In genomic region chr22:46057206-46057605, GRCh38 we compare ENCODE assay signal across 7 cellular contexts.
DNase-seq lines count a peak whose midpoint lies in the region; ATAC-seq, FAIRE-seq and TF ChIP-seq lines count a peak whose summit lies in the region.

No MANE protein-coding gene starts in this region.

- no peak overlapping the region for H3K4me3 Mint-ChIP-seq in activated naive CD8-positive, alpha-beta T cell treated with anti-CD3 and anti-CD28 coated beads for 36 hours

- H3K36me3 ChIP-seq in keratinocyte (ENCODE audit: control insufficient read depth in 2 of 2, extremely low read depth in 1 of 2, insufficient read depth in 2 of 2, low read length in 2 of 2): peaks cover 0 to 3% of the 10 kb centered on the region in 2 experiments

- peaks cover 41% of the 10 kb centered on the region for H3K4me1 Mint-ChIP-seq in activated naive CD8-positive, alpha-beta T cell treated with anti-CD3 and anti-CD28 coated beads for 36 hours

- H3K27me3 ChIP-seq in keratinocyte (ENCODE audit: control insufficient read depth, extremely low read depth, insufficient read depth, low read length): no peaks in the 10 kb centered on the region

- H3K79me2 ChIP-seq in keratinocyte (ENCODE audit: control insufficient read depth, insufficient read depth, low read length): peaks cover 85% of the 10 kb centered on the region

- TF ChIP-seq POLR2A in H54 (IDR thresholded peaks at IDR 0.05; ENCODE audit: low read depth, low read length): no peak

- DNase-seq in KBM-7 (peak; percentile 42), keratinocyte (ENCODE audit: low read depth, low spot score) (no peak), substantia nigra (lab: John Stamatoyannopoulos, UW) (no peak), H54 (ENCODE audit: insufficient read length, low spot score) (no peak), GM19238 (ENCODE audit: insufficient read length, low spot score) (no peak)
- no peak for DNase-seq in activated naive CD8-positive, alpha-beta T cell treated with anti-CD3 and anti-CD28 coated beads for 36 hours

- FAIRE-seq in keratinocyte (lab: Jason Lieb, UNC): no peak
- FAIRE-seq in H54 (lab: Jason Lieb, UNC): no peak

- peak overlapping the region; percentile 89 for H3K9ac ChIP-seq in keratinocyte (ENCODE audit: control insufficient read depth, extremely low read depth, insufficient read depth, low read length)

- in situ Hi-C loops in KBM-7 (cut with MboI; ENCODE audit: low pct_unique_long_range_greater_than_20kb, low sequenced_read_pairs): no loop called here

- TF ChIP-seq CTCF in keratinocyte (optimal IDR thresholded peaks at IDR 0.05 in 1 of 3, IDR thresholded peaks at IDR 0.05 in 1 of 3, conservative IDR thresholded peaks at IDR 0.05 in 1 of 3; ENCODE audit: extremely low read depth in 1 of 3, insufficient read depth in 2 of 3, low read length in 3 of 3): no peak

- peaks cover 58% of the 10 kb centered on the region for H3K4me1 ChIP-seq in keratinocyte (ENCODE audit: control insufficient read depth, extremely low read depth, insufficient read depth, low read length)

- H3K4me2 ChIP-seq in keratinocyte (ENCODE audit: control insufficient read depth, extremely low read depth, insufficient read depth, low read depth, low read length): peak overlapping the region; percentile 100

- dilution Hi-C loops in keratinocyte (cut with MboI; ENCODE audit: extremely low pct_ligation_motif_present, low sequenced_read_pairs): no loop called here

- H3K9me3 ChIP-seq in keratinocyte (ENCODE audit: control insufficient read depth, low read depth, low read length): no peaks in the 10 kb centered on the region

- no peaks in the 10 kb centered on the region for H3K9me1 ChIP-seq in keratinocyte (ENCODE audit: control insufficient read depth, extremely low read depth, insufficient read depth, low read length)

- peak overlapping the region; percentile 65 for H3K27ac Mint-ChIP-seq in activated naive CD8-positive, alpha-beta T cell treated with anti-CD3 and anti-CD28 coated beads for 36 hours

- ATAC-seq in GM19463 (IDR thresholded peaks at IDR 0.05; ENCODE audit: unreplicated experiment): no peak

- H3K4me3 ChIP-seq in keratinocyte (ENCODE audit: control insufficient read depth in 2 of 3, extremely low read depth in 1 of 3, insufficient read depth in 2 of 3, low read depth in 1 of 3, low read length in 3 of 3): peak overlapping the region; percentile 7 to 72 (median 69)

- no peaks in the 10 kb centered on the region for H4K20me1 ChIP-seq in keratinocyte (ENCODE audit: control insufficient read depth, extremely low read depth, insufficient read depth, low read length)

- H3K9me3 Mint-ChIP-seq in activated naive CD8-positive, alpha-beta T cell treated with anti-CD3 and anti-CD28 coated beads for 36 hours: no peaks in the 10 kb centered on the region

- H2AFZ ChIP-seq in keratinocyte (ENCODE audit: control insufficient read depth, low read length): no peak overlapping the region

- H3K27me3 Mint-ChIP-seq in activated naive CD8-positive, alpha-beta T cell treated with anti-CD3 and anti-CD28 coated beads for 36 hours: no peaks in the 10 kb centered on the region

- peak overlapping the region; percentile 96 for H3K27ac ChIP-seq in keratinocyte (ENCODE audit: control insufficient read depth, insufficient read depth, low read length)
- peak overlapping the region; percentile 100 for H3K27ac ChIP-seq in substantia nigra (ENCODE audit: low read depth, low read length, poor library complexity, severe bottlenecking)

- peaks cover 2% of the 10 kb centered on the region for H3K36me3 Mint-ChIP-seq in activated naive CD8-positive, alpha-beta T cell treated with anti-CD3 and anti-CD28 coated beads for 36 hours
